Comparison of ENCODE assay signal across 15 cellular contexts in the genomic region with DNA sequence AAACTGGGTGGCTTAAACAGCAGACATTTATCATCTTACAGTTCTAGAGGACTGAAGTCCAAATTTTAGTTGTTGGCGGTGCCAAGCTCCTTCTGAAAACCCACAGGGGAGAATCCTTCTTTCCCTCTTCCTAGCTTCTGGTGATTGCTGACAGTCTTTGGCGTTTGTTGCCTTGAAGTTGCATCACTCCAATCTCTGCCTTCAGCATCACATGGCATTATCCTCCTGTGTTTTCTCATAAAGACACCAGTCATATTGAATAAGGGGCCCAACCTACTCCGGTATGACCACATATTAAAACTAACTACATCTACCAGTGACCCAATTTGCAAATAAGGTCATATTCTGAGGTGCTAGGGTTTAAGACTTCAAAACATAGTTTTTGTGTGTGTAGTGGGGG.
DNase-seq lines count a peak whose midpoint lies in the region; ATAC-seq and TF ChIP-seq lines count a peak whose summit lies in the region.
"Had no signal": no experiment of that assay in that cellular context is flagged by ENCODE, and none has a peak within 500 bp of the region (broad histone marks: within the 10 kb centered on the region; RNA-seq: fewer than 3 reads in every experiment).

No MANE protein-coding gene starts in this region.

- no peaks in the 10 kb centered on the region for H3K36me3 Mint-ChIP-seq in activated naive CD8-positive, alpha-beta T cell treated with anti-CD3 and anti-CD28 coated beads, Interleukin-2, amount 50 U/mL, for 24 hours (ENCODE audit: low read depth)
- H3K36me3 Mint-ChIP-seq: CD14-positive monocyte had no signal

- no peak overlapping the region for H3K27ac Mint-ChIP-seq in activated naive CD8-positive, alpha-beta T cell treated with anti-CD3 and anti-CD28 coated beads, Interleukin-2, amount 50 U/mL, for 24 hours

- DNase-seq in AG10803 (ENCODE audit: low read depth) (peak; percentile 73), adipocyte (ENCODE audit: low read depth) (peak; percentile 25), fibroblast of the conjunctiva (ENCODE audit: low read depth) (peak; percentile 32), sciatic nerve (ENCODE audit: low spot score) (no peak), SW 1271 (lab: John Stamatoyannopoulos, UW) (no peak), BE2C (no peak), NCI-H345 (lab: John Stamatoyannopoulos, UW) (no peak)
- no peak for DNase-seq in activated naive CD8-positive, alpha-beta T cell treated with anti-CD3 and anti-CD28 coated beads, Interleukin-2, amount 50 U/mL, for 24 hours
- DNase-seq: DMS 273 treated with DMSO at 0.1 percent for 48 hours; GF-D8; HCEC 1CT; NCI-H187 treated with DMSO at 0.1 percent for 48 hours; NK-92 treated with Interleukin-12 subunit alpha and Interleukin-12 subunit beta, amount 100 ng/mL, for 24 hours had no signal

- H3K36me3 ChIP-seq in adipocyte (ENCODE audit: control insufficient read depth, insufficient read depth, low read length, severe bottlenecking) = no peaks in the 10 kb centered on the region
- H3K36me3 ChIP-seq in BE2C = no peaks in the 10 kb centered on the region

- intact Hi-C loops in sciatic nerve (cut with DNase I) = no loop called here

- H3K27me3 Mint-ChIP-seq in activated naive CD8-positive, alpha-beta T cell treated with anti-CD3 and anti-CD28 coated beads, Interleukin-2, amount 50 U/mL, for 24 hours = no peaks in the 10 kb centered on the region

- H3K9ac ChIP-seq in adipocyte (ENCODE audit: low read length) = no peak overlapping the region

- H3K4me1 Mint-ChIP-seq in activated naive CD8-positive, alpha-beta T cell treated with anti-CD3 and anti-CD28 coated beads, Interleukin-2, amount 50 U/mL, for 24 hours = no peaks in the 10 kb centered on the region
- H3K4me1 Mint-ChIP-seq: CD14-positive monocyte had no signal

- H3K27me3 ChIP-seq in adipocyte (replicated peaks; ENCODE audit: control insufficient read depth, insufficient read depth, low read length) = no peaks in the 10 kb centered on the region
- no peaks in the 10 kb centered on the region for H3K27me3 ChIP-seq in BE2C

- H3K4me3 ChIP-seq in AG10803 (ENCODE audit: low read length) = no peak overlapping the region
- no peak overlapping the region for H3K4me3 ChIP-seq in adipocyte (ENCODE audit: low read length)
- no peak overlapping the region for H3K4me3 ChIP-seq in BE2C (ENCODE audit: low read depth, low read length)
- H3K4me3 ChIP-seq: A549 had no signal

- no peak for TF ChIP-seq CTCF in AG10803 (conservative IDR thresholded peaks at IDR 0.05; ENCODE audit: low read length)
- no peak for TF ChIP-seq CTCF in BE2C (IDR thresholded peaks at IDR 0.05; ENCODE audit: low read depth, low read length)

- no peak overlapping the region for H3K4me3 Mint-ChIP-seq in activated naive CD8-positive, alpha-beta T cell treated with anti-CD3 and anti-CD28 coated beads, Interleukin-2, amount 50 U/mL, for 24 hours
- H3K4me3 Mint-ChIP-seq: CD14-positive monocyte had no signal

- H3K9me3 ChIP-seq in adipocyte (ENCODE audit: control insufficient read depth, low read length) (no peaks in the 10 kb centered on the region), BE2C (no peaks in the 10 kb centered on the region)

- H3K9me3 Mint-ChIP-seq in activated naive CD8-positive, alpha-beta T cell treated with anti-CD3 and anti-CD28 coated beads, Interleukin-2, amount 50 U/mL, for 24 hours = no peaks in the 10 kb centered on the region

- peak; percentile 63 for ATAC-seq in sciatic nerve
- ATAC-seq in activated naive CD8-positive, alpha-beta T cell treated with anti-CD3 and anti-CD28 coated beads, Interleukin-2, amount 50 U/mL, for 24 hours = no peak
- ATAC-seq: A549 had no signal

- H3K4me1 ChIP-seq in adipocyte (ENCODE audit: control insufficient read depth, insufficient read depth, low read length) = peaks cover 43% of the 10 kb centered on the region
- H3K4me1 ChIP-seq in BE2C = no peaks in the 10 kb centered on the region
- H3K4me1 ChIP-seq: A549 had no signal

Comparison
In these comparisons a context has a peak if more than half of its experiments do, and no peak if none do; other contexts are left out.
1. DNase-seq: peak in AG10803 (single experiment), adipocyte (single experiment) and fibroblast of the conjunctiva (single experiment); none in sciatic nerve (single experiment), SW 1271 (0 of 2), activated naive CD8-positive, alpha-beta T cell treated with anti-CD3 and anti-CD28 coated beads, Interleukin-2, amount 50 U/mL, for 24 hours (single experiment), BE2C (single experiment) and NCI-H345 (single experiment).